In genomic region chr19:56720281-56720680, GRCh38 we compare ENCODE assay signal across 1 cellular context.
TF ChIP-seq lines count a peak whose summit lies in the region.

No MANE protein-coding gene starts in this region.

TF ChIP-seq in WTC11, 78 proteins besides CTCF, POLR2A, EP300 and RAD21 (continued from another document):
- TF ChIP-seq MAX (CRISPR knock-in tag; IDR thresholded peaks at IDR 0.05) = no peak
- TF ChIP-seq, protein P1, sequence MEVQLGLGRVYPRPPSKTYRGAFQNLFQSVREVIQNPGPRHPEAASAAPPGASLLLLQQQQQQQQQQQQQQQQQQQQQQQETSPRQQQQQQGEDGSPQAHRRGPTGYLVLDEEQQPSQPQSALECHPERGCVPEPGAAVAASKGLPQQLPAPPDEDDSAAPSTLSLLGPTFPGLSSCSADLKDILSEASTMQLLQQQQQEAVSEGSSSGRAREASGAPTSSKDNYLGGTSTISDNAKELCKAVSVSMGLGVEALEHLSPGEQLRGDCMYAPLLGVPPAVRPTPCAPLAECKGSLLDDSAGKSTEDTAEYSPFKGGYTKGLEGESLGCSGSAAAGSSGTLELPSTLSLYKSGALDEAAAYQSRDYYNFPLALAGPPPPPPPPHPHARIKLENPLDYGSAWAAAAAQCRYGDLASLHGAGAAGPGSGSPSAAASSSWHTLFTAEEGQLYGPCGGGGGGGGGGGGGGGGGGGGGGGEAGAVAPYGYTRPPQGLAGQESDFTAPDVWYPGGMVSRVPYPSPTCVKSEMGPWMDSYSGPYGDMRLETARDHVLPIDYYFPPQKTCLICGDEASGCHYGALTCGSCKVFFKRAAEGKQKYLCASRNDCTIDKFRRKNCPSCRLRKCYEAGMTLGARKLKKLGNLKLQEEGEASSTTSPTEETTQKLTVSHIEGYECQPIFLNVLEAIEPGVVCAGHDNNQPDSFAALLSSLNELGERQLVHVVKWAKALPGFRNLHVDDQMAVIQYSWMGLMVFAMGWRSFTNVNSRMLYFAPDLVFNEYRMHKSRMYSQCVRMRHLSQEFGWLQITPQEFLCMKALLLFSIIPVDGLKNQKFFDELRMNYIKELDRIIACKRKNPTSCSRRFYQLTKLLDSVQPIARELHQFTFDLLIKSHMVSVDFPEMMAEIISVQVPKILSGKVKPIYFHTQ (CRISPR knock-in tag; IDR thresholded peaks at IDR 0.05) = no peak
- TF ChIP-seq, protein P2, sequence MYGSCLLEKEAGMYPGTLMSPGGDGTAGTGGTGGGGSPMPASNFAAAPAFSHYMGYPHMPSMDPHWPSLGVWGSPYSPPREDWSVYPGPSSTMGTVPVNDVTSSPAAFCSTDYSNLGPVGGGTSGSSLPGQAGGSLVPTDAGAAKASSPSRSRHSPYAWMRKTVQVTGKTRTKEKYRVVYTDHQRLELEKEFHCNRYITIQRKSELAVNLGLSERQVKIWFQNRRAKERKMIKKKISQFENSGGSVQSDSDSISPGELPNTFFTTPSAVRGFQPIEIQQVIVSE (CRISPR knock-in tag; IDR thresholded peaks at IDR 0.05; ENCODE audit: borderline replicate concordance) = no peak
